In genomic region chr19:7494416-7495098, GRCh38 we compare ENCODE assay signal across 1 cellular context.
TF ChIP-seq lines count a peak whose summit lies in the region.

No MANE protein-coding gene starts in this region.

TF ChIP-seq in HepG2, 621 proteins besides CTCF, POLR2A, EP300 and RAD21 (continued from another document and continues in another):
- TF ChIP-seq ZNF800 (CRISPR knock-in tag; IDR thresholded peaks at IDR 0.05) = 0 out of 2 replicates have a peak, but pooled peaks have one; percentile 58
- 0 out of 2 replicates have a peak, but pooled peaks have one; percentile 44 for TF ChIP-seq ARHGAP35 (CRISPR knock-in tag; IDR thresholded peaks at IDR 0.05; ENCODE audit: borderline replicate concordance)
- TF ChIP-seq ELF1 (CRISPR knock-in tag; IDR thresholded peaks at IDR 0.05) = peak; percentile 18; the same call in 1 of the 2 replicates
- 0 out of 2 replicates have a peak, but pooled peaks have one; percentile 40 for TF ChIP-seq ETV6 (CRISPR knock-in tag; conservative IDR thresholded peaks at IDR 0.05)
- no peak for TF ChIP-seq ZNF530 (CRISPR knock-in tag; IDR thresholded peaks at IDR 0.05; ENCODE audit: low read depth)
- 0 out of 2 replicates have a peak, but pooled peaks have one; percentile 14 for TF ChIP-seq ESRRA (CRISPR knock-in tag; IDR thresholded peaks at IDR 0.05; ENCODE audit: low read depth)
- peak; percentile 51; the same call in 1 of the 2 replicates for TF ChIP-seq HOXA3 (CRISPR knock-in tag; IDR thresholded peaks at IDR 0.05)
- TF ChIP-seq FOXJ3 (CRISPR knock-in tag; IDR thresholded peaks at IDR 0.05; ENCODE audit: borderline replicate concordance) = peak; percentile 58
- TF ChIP-seq SRSF1 (optimal IDR thresholded peaks at IDR 0.05; ENCODE audit: low read depth, low read length) = no peak
- no peak for TF ChIP-seq NKX3-1 (CRISPR knock-in tag; IDR thresholded peaks at IDR 0.05)
- TF ChIP-seq SKI (IDR thresholded peaks at IDR 0.05; ENCODE audit: partially characterized antibody) = peak; percentile 38
- peak; percentile 20; the same call in 1 of the 2 replicates for TF ChIP-seq CBX5 (CRISPR knock-in tag; IDR thresholded peaks at IDR 0.05; ENCODE audit: borderline replicate concordance)
- TF ChIP-seq ZNF263 (CRISPR knock-in tag; IDR thresholded peaks at IDR 0.05) = 0 out of 2 replicates have a peak, but pooled peaks have one; percentile 32
- peak; percentile 57; the same call in 1 of the 2 replicates for TF ChIP-seq ZBED4 (CRISPR knock-in tag; IDR thresholded peaks at IDR 0.05; ENCODE audit: borderline replicate concordance)
- no peak for TF ChIP-seq ZBTB37 (CRISPR knock-in tag; IDR thresholded peaks at IDR 0.05)
- TF ChIP-seq ZBTB40 (IDR thresholded peaks at IDR 0.05) = peak; percentile 19; the same call in 1 of the 2 replicates
- TF ChIP-seq ZBTB40 (CRISPR knock-in tag; IDR thresholded peaks at IDR 0.05) = no peak; the same call in 1 of the 2 replicates
- peak; percentile 34; the same call in 1 of the 2 replicates for TF ChIP-seq TFDP2 (CRISPR knock-in tag; IDR thresholded peaks at IDR 0.05)
- no peak for TF ChIP-seq PRDM15 (CRISPR knock-in tag; IDR thresholded peaks at IDR 0.05)
- TF ChIP-seq CHD2 (IDR thresholded peaks at IDR 0.05; ENCODE audit: low read depth, low read length) = no peak
- no peak for TF ChIP-seq ZNF510 (CRISPR knock-in tag; IDR thresholded peaks at IDR 0.05; ENCODE audit: low read depth)
- TF ChIP-seq ZNF784 (CRISPR knock-in tag; IDR thresholded peaks at IDR 0.05; ENCODE audit: borderline replicate concordance) = no peak
- TF ChIP-seq MIER3 (CRISPR knock-in tag; IDR thresholded peaks at IDR 0.05; ENCODE audit: borderline replicate concordance) = no peak
- no peak for TF ChIP-seq KLF12 (CRISPR knock-in tag; IDR thresholded peaks at IDR 0.05; ENCODE audit: borderline replicate concordance)
- TF ChIP-seq ZNF543 (CRISPR knock-in tag; IDR thresholded peaks at IDR 0.05) = 0 out of 2 replicates have a peak, but pooled peaks have one; percentile 20
- TF ChIP-seq DR1 (CRISPR knock-in tag; IDR thresholded peaks at IDR 0.05) = no peak
- TF ChIP-seq PHF21A (CRISPR knock-in tag; IDR thresholded peaks at IDR 0.05) = no peak; the same call in 1 of the 2 replicates
- TF ChIP-seq HDAC2 (CRISPR knock-in tag; IDR thresholded peaks at IDR 0.05) = peak; percentile 12; the same call in 1 of the 2 replicates
- TF ChIP-seq CREBL2 (CRISPR knock-in tag; IDR thresholded peaks at IDR 0.05; ENCODE audit: borderline replicate concordance) = no peak
- TF ChIP-seq ZNF18 (CRISPR knock-in tag; IDR thresholded peaks at IDR 0.05; ENCODE audit: insufficient replicate concordance) = peak; percentile 37
